Comparison of ENCODE assay signal across 10 cellular contexts in genomic region chr20:10521068-10521834, GRCh38.
DNase-seq lines count a peak whose midpoint lies in the region.
"Had no signal": no experiment of that assay in that cellular context is flagged by ENCODE, and none has a peak within 500 bp of the region (broad histone marks: within the 10 kb centered on the region; RNA-seq: fewer than 3 reads in every experiment).

No MANE protein-coding gene starts in this region.

- H3K27me3 ChIP-seq in CD8-positive, alpha-beta memory T cell (ENCODE audit: insufficient read depth, low read length, poor library complexity, severe bottlenecking) = no peaks in the 10 kb centered on the region
- H3K27me3 ChIP-seq in HAP-1 (ENCODE audit: low read depth) = no peaks in the 10 kb centered on the region

- H3K4me3 ChIP-seq in CD8-positive, alpha-beta memory T cell (ENCODE audit: low read length) = no peak overlapping the region
- H3K4me3 ChIP-seq in HAP-1 = no peak overlapping the region

- H3K4me1 ChIP-seq in CD8-positive, alpha-beta memory T cell (ENCODE audit: insufficient read depth, low read length) = peaks cover 5% of the 10 kb centered on the region
- no peaks in the 10 kb centered on the region; the same call in 1 of the 2 replicates for H3K4me1 ChIP-seq in HAP-1

- peaks cover 21 to 47% (median 29%) of the 10 kb centered on the region in 3 donors for H3K4me1 Mint-ChIP-seq in CD8-positive, alpha-beta memory T cell

- H3K9me3 Mint-ChIP-seq in CD8-positive, alpha-beta memory T cell = no peaks in the 10 kb centered on the region

- H3K27me3 Mint-ChIP-seq in CD8-positive, alpha-beta memory T cell = no peaks in the 10 kb centered on the region

- H3K9me3 ChIP-seq in CD8-positive, alpha-beta memory T cell (ENCODE audit: low read length) = no peaks in the 10 kb centered on the region
- H3K9me3 ChIP-seq in HAP-1 = no peaks in the 10 kb centered on the region

- H3K4me3 Mint-ChIP-seq in CD8-positive, alpha-beta memory T cell = peak overlapping the region in 1 of 7 donors; percentile 8

- no peak overlapping the region for H3K27ac ChIP-seq in CD8-positive, alpha-beta memory T cell (ENCODE audit: low read depth, low read length)

- H3K36me3 ChIP-seq in CD8-positive, alpha-beta memory T cell (ENCODE audit: insufficient read depth, low read length) = no peaks in the 10 kb centered on the region
- H3K36me3 ChIP-seq in HAP-1 (replicated peaks) = no peaks in the 10 kb centered on the region

- in situ Hi-C loops in HAP-1 (cut with MboI; ENCODE audit: low sequenced_read_pairs) = no loop called here

- peak overlapping the region in 1 of 8 donors; percentile 48 for H3K27ac Mint-ChIP-seq in CD8-positive, alpha-beta memory T cell

- DNase-seq in DMS153 (lab: John Stamatoyannopoulos, UW) (peak; percentile 54), DMS153 treated with DMSO at 0.1 percent for 48 hours (lab: John Stamatoyannopoulos, UW; ENCODE audit: unreplicated experiment) (no peak), NCI-H446 treated with DMSO at 0.1 percent for 48 hours (lab: John Stamatoyannopoulos, UW) (peak; percentile 58), dermis microvascular lymphatic vessel endothelial cell (ENCODE audit: low read depth in 2 of 2) (peak; percentile 79 to 90), pons (ENCODE audit: low spot score) (peak; percentile 53), germinal center (ENCODE audit: low spot score) (no peak), HAP-1 (ENCODE audit: low spot score in 2 of 2) (no peak)
- no peak for DNase-seq in CD8-positive, alpha-beta memory T cell
- DNase-seq: 8988T, NCI-H2107 had no signal

- CTCF ChIA-PET in CD8-positive, alpha-beta memory T cell (lab: Charles Lee) = interaction anchor here (2.0 to 2.4 kb wide), 2 partner anchors 11 to 15 kb away, joined by 6 to 7 read pairs; no protein-coding TSS in a partner anchor

- H3K36me3 Mint-ChIP-seq in CD8-positive, alpha-beta memory T cell = peaks cover 0 to 9% (median 3%) of the 10 kb centered on the region in 3 donors

- POLR2A ChIA-PET in CD8-positive, alpha-beta memory T cell (lab: Charles Lee) = no interaction called here

Comparison
In these comparisons a context has a peak if more than half of its experiments do, and no peak if none do; other contexts are left out.
1. DNase-seq: peak in DMS153 (single experiment), NCI-H446 treated with DMSO at 0.1 percent for 48 hours (single experiment), dermis microvascular lymphatic vessel endothelial cell (2 of 2) and pons (single experiment); none in DMS153 treated with DMSO at 0.1 percent for 48 hours (single experiment), CD8-positive, alpha-beta memory T cell (0 of 5), germinal center (single experiment) and HAP-1 (0 of 2).